16 cellular contexts compared by ENCODE assay signal in genomic region chr1:226157761-226158316, GRCh38. TPM values are rescaled to one million over a fixed set of nuclear protein-coding genes. Genes with fewer than 3 reads are reported as not detected.
DNase-seq lines count a peak whose midpoint lies in the region; ATAC-seq, FAIRE-seq and TF ChIP-seq lines count a peak whose summit lies in the region.
"Had no signal": no experiment of that assay in that cellular context is flagged by ENCODE, and none has a peak within 500 bp of the region (broad histone marks: within the 10 kb centered on the region; RNA-seq: fewer than 3 reads in every experiment).

No MANE protein-coding gene starts in this region.

- no peak for TF ChIP-seq RAD21 in HepG2 (CRISPR knock-in tag; IDR thresholded peaks at IDR 0.05)
- TF ChIP-seq RAD21 in GM12878 (IDR thresholded peaks at IDR 0.05; ENCODE audit: insufficient read depth, low read depth, low read length) = no peak

- no peaks in the 10 kb centered on the region for H3F3A ChIP-seq in OCI-LY1 (ENCODE audit: insufficient read depth, low read length)

- H3K27ac ChIP-seq in HepG2 (ENCODE audit: extremely low read length, insufficient read depth, low read length) = no peak overlapping the region
- H3K27ac ChIP-seq in right lobe of liver = no peak overlapping the region
- peak overlapping the region; percentile 31 for H3K27ac ChIP-seq in OCI-LY1 (ENCODE audit: low read depth, low read length, poor library complexity, severe bottlenecking)
- H3K27ac ChIP-seq in GM12878 (ENCODE audit: control insufficient read depth, insufficient read depth) = peak overlapping the region; percentile 1; the same call in 1 of the 2 replicates
- peak overlapping the region; percentile 62 to 81 (median 70) for H3K27ac ChIP-seq in thyroid gland
- H3K27ac ChIP-seq: suprapubic skin had no signal

- ATAC-seq in HepG2 = no peak
- no peak for ATAC-seq in right lobe of liver
- peak; percentile 56 for ATAC-seq in GM12878
- ATAC-seq in GM18520 (IDR thresholded peaks at IDR 0.05; ENCODE audit: unreplicated experiment) = no peak
- ATAC-seq in GM19035 (IDR thresholded peaks at IDR 0.05; ENCODE audit: unreplicated experiment) = no peak

- POLR2A ChIA-PET in HepG2 (lab: Yijun Ruan, JAX) = no interaction called here
- POLR2A ChIA-PET in GM12878 (lab: Charles Lee) = no interaction called here

- TSS peak; percentile 22 for BruUV-seq in HepG2 (replicated peaks; lab: Mats Ljungman, UMichigan)
- TSS peak; percentile 20 for BruUV-seq in GM12878 (replicated peaks; lab: Mats Ljungman, UMichigan)

- CTCF ChIA-PET in HepG2 (lab: Yijun Ruan, JAX; ENCODE audit: low intra/inter-chr PET ratio, low total read pairs) = no interaction called here
- CTCF ChIA-PET in GM12878 (lab: Yijun Ruan, JAX) = interaction anchor here (0.7 to 6.0 kb wide), 2 partner anchors 13 to 33 kb away, joined by 3 to 32 read pairs; no protein-coding TSS in a partner anchor

- no peaks in the 10 kb centered on the region for H3K9me2 ChIP-seq in OCI-LY1 (ENCODE audit: low read depth, low read length)

- H3K4me1 ChIP-seq in HepG2 (ENCODE audit: insufficient read depth, low read length) (peaks cover 11% of the 10 kb centered on the region), right lobe of liver (no peaks in the 10 kb centered on the region), OCI-LY1 (ENCODE audit: insufficient read depth, low read length, severe bottlenecking) (peaks cover 30% of the 10 kb centered on the region), GM12878 (ENCODE audit: control insufficient read depth, insufficient read depth, low read length) (peaks cover 14% of the 10 kb centered on the region), thyroid gland (peaks cover 13 to 15% of the 10 kb centered on the region in 2 donors)
- H3K4me1 ChIP-seq: suprapubic skin had no signal

- WGBS in HepG2 (ENCODE audit: low lambda C conversion rate) = 97% methylated on average over 1 of the region's 1 CpG
- WGBS in right lobe of liver (ENCODE audit: insufficient coverage, low coverage, low lambda C conversion rate, missing lambda C conversion rate) = 67% methylated on average over 1 of the region's 1 CpG
- WGBS in GM12878 (ENCODE audit: insufficient coverage, insufficient replicate concordance, low lambda C conversion rate, missing lambda C conversion rate) = 5% methylated on average over 1 of the region's 1 CpG
- WGBS in thyroid gland, 2 donors = 95 to 100% methylated on average over 1 of the region's 1 CpG

- in situ Hi-C loops in HepG2 (cut with HindIII; ENCODE audit: extremely low pct_ligation_motif_present, low pct_unique_long_range_greater_than_20kb) (no loop called here), GM12878 (cut with MboI) (no loop called here)

- FAIRE-seq in HepG2 (lab: Jason Lieb, UNC) (no peak), GM12878 (lab: Jason Lieb, UNC) (no peak)
- FAIRE-seq: colon, endometrium had no signal

- peaks cover 2% of the 10 kb centered on the region for H3K79me2 ChIP-seq in HepG2 (ENCODE audit: insufficient read depth, low read length)
- no peaks in the 10 kb centered on the region for H3K79me2 ChIP-seq in OCI-LY1 (ENCODE audit: insufficient read depth, low read length)
- no peaks in the 10 kb centered on the region; the same call in 1 of the 2 replicates for H3K79me2 ChIP-seq in GM12878 (ENCODE audit: control insufficient read depth, insufficient read depth, low read length)

- H4K20me1 ChIP-seq in HepG2 (ENCODE audit: insufficient read depth, low read length) (no peaks in the 10 kb centered on the region), OCI-LY1 (ENCODE audit: insufficient read depth, low read length) (no peaks in the 10 kb centered on the region), GM12878 (ENCODE audit: control insufficient read depth, insufficient read depth) (no peaks in the 10 kb centered on the region)

- H3K9me3 ChIP-seq in HepG2 (ENCODE audit: low read length) = no peaks in the 10 kb centered on the region
- no peaks in the 10 kb centered on the region for H3K9me3 ChIP-seq in right lobe of liver
- no peaks in the 10 kb centered on the region for H3K9me3 ChIP-seq in OCI-LY1 (ENCODE audit: low read length)
- H3K9me3 ChIP-seq in GM12878 (replicated peaks; ENCODE audit: control insufficient read depth, insufficient read depth, low read length) = no peaks in the 10 kb centered on the region
- no peaks in the 10 kb centered on the region for H3K9me3 ChIP-seq in thyroid gland
- H3K9me3 ChIP-seq: suprapubic skin had no signal

- SMC1A ChIA-PET in GM12878 (lab: Charles Lee; ENCODE audit: uncharacterized antibody, unreplicated experiment) = interaction anchor here (1.0 kb wide), 1 partner anchor 23 kb away, joined by 3 read pairs; no protein-coding TSS in a partner anchor

- TF ChIP-seq EP300 in HepG2 (IDR thresholded peaks at IDR 0.05; ENCODE audit: low read depth in 2 of 2, low read length in 2 of 2) = no peak
- no peak for TF ChIP-seq EP300 in HepG2 (CRISPR knock-in tag; IDR thresholded peaks at IDR 0.05; ENCODE audit: borderline replicate concordance)
- TF ChIP-seq EP300 in GM12878 (IDR thresholded peaks at IDR 0.05; ENCODE audit: borderline replicate concordance in 1 of 2, control insufficient read depth in 1 of 2, low read depth in 2 of 2, low read length in 2 of 2) = no peak

- RAD21 ChIA-PET in GM12878 (lab: Charles Lee; ENCODE audit: unreplicated experiment) = interaction anchor here (1.4 kb wide), 1 partner anchor 32 kb away, joined by 3 read pairs; no protein-coding TSS in a partner anchor

- no peak for TF ChIP-seq POLR2A in HepG2 (IDR thresholded peaks at IDR 0.05; ENCODE audit: insufficient read depth in 1 of 2, low read depth in 2 of 2, low read length in 2 of 2)
- no peak for TF ChIP-seq POLR2A in right lobe of liver (IDR thresholded peaks at IDR 0.05)
- TF ChIP-seq POLR2A in GM12878 (IDR thresholded peaks at IDR 0.05; ENCODE audit: low read depth, low read length) = no peak
- TF ChIP-seq POLR2A in thyroid gland (IDR thresholded peaks at IDR 0.05) = no peak

- H3K36me3 ChIP-seq in HepG2 (replicated peaks in 1 of 2; ENCODE audit: control insufficient read depth in 1 of 2, insufficient read depth in 2 of 2, low read length in 2 of 2) = peaks cover 24 to 71% of the 10 kb centered on the region in 2 experiments
- peaks cover 5 to 71% (median 34%) of the 10 kb centered on the region in 4 donors for H3K36me3 ChIP-seq in right lobe of liver
- peaks cover 93% of the 10 kb centered on the region for H3K36me3 ChIP-seq in OCI-LY1 (ENCODE audit: insufficient read depth, low read length)
- H3K36me3 ChIP-seq in GM12878 (ENCODE audit: control insufficient read depth in 2 of 2, insufficient read depth in 2 of 2, low read length in 1 of 2) = peaks cover 9 to 41% of the 10 kb centered on the region in 2 experiments
- peaks cover 34 to 42% of the 10 kb centered on the region in 2 donors for H3K36me3 ChIP-seq in thyroid gland

- intact Hi-C loops in HepG2 (cut with micrococcal nuclease; ENCODE audit: unreplicated experiment) = no loop called here
- intact Hi-C loops in right lobe of liver (cut with DNase I) = no loop called here
- intact Hi-C loops in GM12878 (cut with micrococcal nuclease; ENCODE audit: unreplicated experiment) = no loop called here
- intact Hi-C loops in thyroid gland (cut with DNase I) = no loop called here

- no peak overlapping the region for H3K4me3 ChIP-seq in HepG2 (replicated peaks in 1 of 3; ENCODE audit: insufficient read depth in 1 of 3, low read depth in 2 of 3, low read length in 3 of 3)
- H3K4me3 ChIP-seq in right lobe of liver = no peak overlapping the region
- H3K4me3 ChIP-seq in OCI-LY1 (ENCODE audit: low read depth, low read length, poor library complexity, severe bottlenecking) = no peak overlapping the region
- H3K4me3 ChIP-seq in GM12878 = no peak overlapping the region
- no peak overlapping the region for H3K4me3 ChIP-seq in thyroid gland (replicated peaks in 1 of 3)
- H3K4me3 ChIP-seq: suprapubic skin had no signal

- DNase-seq in HepG2 (ENCODE audit: low spot score) = no peak
- no peak for DNase-seq in right lobe of liver
- no peak for DNase-seq in GM12878 (ENCODE audit: low read depth, low spot score)
- no peak for DNase-seq in thyroid gland
- DNase-seq in activated gamma-delta T cell treated with Interleukin-2 at 50 U/mL for 16 hours = no peak
- DNase-seq: COR-L47, left cardiac atrium, NCI-H1092 treated with DMSO at 0.1 percent for 48 hours, NCI-H774, occipital lobe had no signal

- H3K9ac ChIP-seq in HepG2 (ENCODE audit: insufficient read depth, low read depth, low read length) = no peak overlapping the region
- H3K9ac ChIP-seq in OCI-LY1 (ENCODE audit: low read length) = no peak overlapping the region
- no peak overlapping the region for H3K9ac ChIP-seq in GM12878 (ENCODE audit: control insufficient read depth, insufficient read depth, low read length)

- H3K27me3 ChIP-seq in HepG2 (ENCODE audit: control insufficient read depth in 1 of 2, insufficient read depth in 2 of 2, low read length in 2 of 2) (no peaks in the 10 kb centered on the region), right lobe of liver (no peaks in the 10 kb centered on the region), OCI-LY1 (ENCODE audit: insufficient read depth, low read length) (no peaks in the 10 kb centered on the region), GM12878 (replicated peaks in 1 of 2; ENCODE audit: control insufficient read depth in 2 of 2, insufficient read depth in 2 of 2, low read length in 1 of 2) (no peaks in the 10 kb centered on the region), thyroid gland (no peaks in the 10 kb centered on the region)
- H3K27me3 ChIP-seq: suprapubic skin had no signal

- H2AFZ ChIP-seq in HepG2 (ENCODE audit: low read length) (no peak overlapping the region), OCI-LY1 (ENCODE audit: low read length) (no peak overlapping the region), GM12878 (ENCODE audit: control insufficient read depth, low read depth, low read length) (no peak overlapping the region)

- H3K4me2 ChIP-seq in HepG2 (ENCODE audit: low read depth, low read length) = no peak overlapping the region
- no peak overlapping the region for H3K4me2 ChIP-seq in OCI-LY1 (ENCODE audit: low read length)
- H3K4me2 ChIP-seq in GM12878 (ENCODE audit: control insufficient read depth, insufficient read depth) = peak overlapping the region; percentile 30; the same call in 1 of the 2 replicates

- no peak for TF ChIP-seq CTCF in HepG2 (CRISPR knock-in tag; IDR thresholded peaks at IDR 0.05)
- no peak for TF ChIP-seq CTCF in right lobe of liver (IDR thresholded peaks at IDR 0.05)
- TF ChIP-seq CTCF in OCI-LY1 (IDR thresholded peaks at IDR 0.05; ENCODE audit: low read length) = no peak
- no peak for TF ChIP-seq CTCF in GM12878 (IDR thresholded peaks at IDR 0.05 in 2 of 3, conservative IDR thresholded peaks at IDR 0.05 in 1 of 3; ENCODE audit: control insufficient read depth in 2 of 3, extremely low read depth in 1 of 3, insufficient read depth in 1 of 3, low read depth in 3 of 3, low read length in 3 of 3)
- TF ChIP-seq CTCF in thyroid gland (IDR thresholded peaks at IDR 0.05) = no peak

RNA-seq across cellular contexts. Expression of gene ACBD3, which starts 28.7 kb away (rescaled TPM):
- total RNA-seq in HepG2 (2016; rRNA removed; fragmentation: Illumina TruSeq; extraction: Trizol) (39.3 and 59.0 TPM in 2 replicates), right lobe of liver (10 to 100 TPM; 14.6 to 23.6 (median 17.5) TPM), GM12878 (2014; rRNA removed) (21.2 and 24.9 TPM in 2 replicates), GM12878 (2014; rRNA removed; fragmentation: Illumina TruSeq; extraction: Trizol) (25.4 and 25.9 TPM in 2 replicates), GM12878 (2021) (20.5 and 22.3 TPM in 2 replicates), thyroid gland (10 to 100 TPM; 56.4 to 74.2 (median 66.0) TPM)
- 2.3 and 3.6 TPM in 2 replicates for total RNA-seq in HepG2 (2016; cell fraction: cytosol; rRNA removed; fragmentation: Illumina TruSeq; extraction: Trizol; ENCODE audit: low read depth)
- 39.7 and 56.7 TPM in 2 replicates for total RNA-seq in HepG2 (2016; cell fraction: insoluble cytoplasmic fraction; rRNA removed; fragmentation: Illumina TruSeq; extraction: Trizol)
- total RNA-seq in HepG2 (2016; cell fraction: membrane; rRNA removed; fragmentation: Illumina TruSeq; extraction: Trizol) = 10.1 and 13.7 TPM in 2 replicates
- total RNA-seq in HepG2 (2016; cell fraction: nucleus; rRNA removed; fragmentation: Illumina TruSeq; extraction: Trizol) = 22.6 and 23.2 TPM in 2 replicates
- polyA plus RNA-seq in HepG2 (2011; rRNA removed) (19.4 and 24.3 TPM in 2 replicates), GM12878 (2011; rRNA removed) (25.6 and 35.8 TPM in 2 replicates), GM12878 (2014; fragmentation: Illumina TruSeq; extraction: Trizol) (27.9 and 29.9 TPM in 2 replicates), GM12878 (2014; fragmentation: Nextera tagmentation; extraction: Ambion mirVana) (1 to 10 TPM; 7.5 to 8.9 TPM), GM12878 (2014; rRNA removed) (16.3 and 17.0 TPM in 2 replicates), GM12878 (2016; fragmentation: Nextera tagmentation; extraction: Ambion mirVana) (10 to 100 TPM; 17.4 to 19.5 TPM)
- 12.3 and 17.8 TPM in 2 replicates for polyA plus RNA-seq in HepG2 (2011; cell fraction: cytosol; rRNA removed)
- 8.4 and 8.6 TPM in 2 replicates for polyA plus RNA-seq in HepG2 (2011; cell fraction: nucleus; rRNA removed)
- 17.3 and 26.9 TPM in 2 replicates for polyA plus RNA-seq in HepG2 (2012)
- polyA plus RNA-seq in HepG2 (2016; cell fraction: cytosol; fragmentation: Illumina TruSeq; extraction: Trizol; ENCODE audit: low read depth) = 1.1 and 1.2 TPM in 2 replicates
- 54.1 and 54.3 TPM in 2 replicates for polyA plus RNA-seq in HepG2 (2016; cell fraction: insoluble cytoplasmic fraction; fragmentation: Illumina TruSeq; extraction: Trizol; ENCODE audit: low read depth)
- 4.5 and 5.6 TPM in 2 replicates for polyA plus RNA-seq in HepG2 (2016; cell fraction: membrane; fragmentation: Illumina TruSeq; extraction: Trizol; ENCODE audit: low read depth)
- polyA plus RNA-seq in HepG2 (2016; cell fraction: nucleus; fragmentation: Illumina TruSeq; extraction: Trizol; ENCODE audit: insufficient read depth, low read depth) = 27.5 and 28.4 TPM in 2 replicates
- 11.0 and 11.5 TPM in 2 replicates for polyA minus RNA-seq in HepG2 (2011; rRNA and poly(A)+ RNA removed; ENCODE audit: low replicate concordance)
- polyA minus RNA-seq in HepG2 (2011; cell fraction: cytosol; rRNA and poly(A)+ RNA removed) = 28.0 and 28.4 TPM in 2 replicates
- 17.9 and 19.4 TPM in 2 replicates for polyA minus RNA-seq in HepG2 (2011; cell fraction: nucleus; rRNA and poly(A)+ RNA removed)
- total RNA-seq in GM12878 (2013; cell fraction: nucleolus; rRNA removed) = 19.9 and 29.2 TPM in 2 replicates
- 44.0 TPM for polyA plus RNA-seq in GM12878 (2011; ENCODE audit: low read depth)
- 9.8 and 11.1 TPM in 2 replicates for polyA plus RNA-seq in GM12878 (2011; cell fraction: cytosol; rRNA removed)
- 9.4 and 12.7 TPM in 2 replicates for polyA plus RNA-seq in GM12878 (2011; cell fraction: nucleus; rRNA removed)
- polyA plus RNA-seq in GM12878 (2012) = 19.6 and 22.5 TPM in 2 replicates
- 13.6 and 20.0 TPM in 2 replicates for polyA minus RNA-seq in GM12878 (2011; rRNA and poly(A)+ RNA removed)
- polyA minus RNA-seq in GM12878 (2011; cell fraction: cytosol; rRNA and poly(A)+ RNA removed) = 9.8 and 17.7 TPM in 2 replicates
- 5.7 and 8.9 TPM in 2 replicates for polyA minus RNA-seq in GM12878 (2011; cell fraction: nucleus; rRNA and poly(A)+ RNA removed)

Comparison
In these comparisons a context has a peak if more than half of its experiments do, and no peak if none do; other contexts are left out.
1. H3K27ac ChIP-seq: peak in OCI-LY1 (single experiment), GM12878 (single experiment) and thyroid gland (3 of 3); none in HepG2 (single experiment) and right lobe of liver (0 of 3).